Comparison of ENCODE assay signal across 28 cellular contexts in the genomic region with DNA sequence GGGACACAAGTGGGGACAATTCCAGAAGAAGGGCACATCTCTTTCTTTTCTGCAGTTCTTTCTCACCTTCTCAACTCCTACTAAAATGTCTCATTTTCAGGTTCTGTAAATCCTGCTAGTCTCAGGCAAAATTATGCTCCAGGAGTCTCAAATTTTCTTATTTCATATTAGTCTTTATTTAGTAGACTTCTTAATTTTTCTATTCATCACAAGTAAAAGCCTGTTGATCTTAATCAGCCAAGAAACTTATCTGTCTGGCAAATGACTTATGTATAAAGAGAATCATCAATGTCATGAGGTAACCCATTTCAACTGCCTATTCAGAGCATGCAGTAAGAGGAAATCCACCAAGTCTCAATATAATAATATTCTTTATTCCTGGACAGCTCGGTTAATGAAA. TPM values are rescaled to one million over a fixed set of nuclear protein-coding genes. Genes with fewer than 3 reads are reported as not detected.
"Had no signal": no experiment of that assay in that cellular context is flagged by ENCODE, and none has a peak within 500 bp of the region (broad histone marks: within the 10 kb centered on the region; RNA-seq: fewer than 3 reads in every experiment).

TSS of gene MS4A2 (plus strand) at position 301 of the 400 bp plus-strand sequence. CDS start 102 bp downstream, outside the sequence.

- H3K4me1 ChIP-seq: esophagus squamous epithelium, gastrocnemius medialis, heart right ventricle, left lung had no signal

- H3K27ac ChIP-seq: coronary artery, dorsolateral prefrontal cortex, epithelial cell of prostate, gastrocnemius medialis, heart right ventricle, left lung had no signal

- DNase-seq: dermis blood vessel endothelial cell; dorsolateral prefrontal cortex; effector CD4-positive, alpha-beta T cell; effector memory CD4-positive, alpha-beta T cell; endodermal cell; erythroblast; esophagus squamous epithelium; foreskin fibroblast; foreskin melanocyte; gastrocnemius medialis; glutamatergic neuron; head of caudate nucleus; heart right ventricle; hippocampal formation; left cardiac atrium; left lung; left ventricle myocardium superior; mammary epithelial cell; mesendoderm; midbrain had no signal

- H3K36me3 ChIP-seq: esophagus squamous epithelium, gastrocnemius medialis, heart right ventricle, left lung had no signal

- H3K27me3 ChIP-seq: esophagus squamous epithelium, gastrocnemius medialis, left lung had no signal

- H3K9me3 ChIP-seq: esophagus squamous epithelium, gastrocnemius medialis, heart right ventricle, left lung had no signal

- ATAC-seq: esophagus mucosa, gastrocnemius medialis, heart right ventricle, left cardiac atrium, left lung, left ventricle myocardium superior had no signal

- H3K4me3 Mint-ChIP-seq: endodermal cell, memory B cell had no signal

- H3K4me3 ChIP-seq: coronary artery, dorsolateral prefrontal cortex, esophagus squamous epithelium, gastrocnemius medialis, heart right ventricle, left lung, lung had no signal

- H3K4me1 Mint-ChIP-seq: memory B cell had no signal

- H3K9me3 Mint-ChIP-seq: endodermal cell, memory B cell had no signal

- H3K36me3 Mint-ChIP-seq: memory B cell had no signal

- H3K27ac Mint-ChIP-seq: endodermal cell, memory B cell had no signal

RNA-seq across cellular contexts. Expression of gene MS4A2, which starts in this region (rescaled TPM):
- total RNA-seq: cerebellum, dermis blood vessel endothelial cell, dorsolateral prefrontal cortex, endodermal cell, glomerular endothelial cell, kidney epithelial cell, mammary epithelial cell had no signal
